Comparison of ENCODE assay signal across 23 cellular contexts in the genomic region with DNA sequence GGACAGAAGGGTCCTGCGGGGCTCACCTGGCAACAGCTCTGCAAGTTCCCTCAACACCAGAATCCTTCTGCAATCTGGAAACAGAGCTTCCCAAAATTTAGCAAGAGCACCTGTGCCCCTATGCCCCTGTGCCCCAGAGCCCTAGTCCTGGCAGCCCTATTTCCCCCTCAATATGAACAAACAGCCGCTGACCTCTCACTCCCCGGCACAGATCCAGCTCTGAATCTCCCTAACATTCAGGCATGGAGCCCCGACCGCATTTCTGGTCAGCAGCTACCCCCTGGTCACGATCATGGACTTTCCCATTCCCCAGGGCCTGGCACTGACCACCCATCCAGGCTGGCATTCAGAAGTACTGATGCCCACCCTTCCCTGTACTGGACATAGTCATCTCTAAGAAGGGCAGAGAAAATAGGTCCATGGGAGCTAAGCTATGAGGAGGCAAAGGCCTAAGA.
DNase-seq lines count a peak whose midpoint lies in the region; ATAC-seq and TF ChIP-seq lines count a peak whose summit lies in the region.
"Had no signal": no experiment of that assay in that cellular context is flagged by ENCODE, and none has a peak within 500 bp of the region (broad histone marks: within the 10 kb centered on the region; RNA-seq: fewer than 3 reads in every experiment).

No MANE protein-coding gene starts in this region.

- H3K9me2 ChIP-seq in GM23338 (ENCODE audit: insufficient read depth), result no peaks in the 10 kb centered on the region

- no peak for DNase-seq in GM23338 (ENCODE audit: low spot score)
- DNase-seq in activated gamma-delta T cell (lab: John Stamatoyannopoulos, UW), result no peak
- DNase-seq in BE2C, result no peak
- no peak for DNase-seq in left colon
- DNase-seq: activated CD4-positive, alpha-beta memory T cell treated with anti-CD3 and anti-CD28 coated beads, Interleukin-2, amount 10 ng/mL, durations not matched to agents 7 days and 5 days; activated naive CD8-positive, alpha-beta T cell treated with anti-CD3 and anti-CD28 coated beads, Interleukin-2, amount 10 ng/mL, durations not matched to agents 7 days and 5 days; CD4-positive, CD25-positive, alpha-beta regulatory T cell; cerebellar nuclear complex; glutamatergic neuron; NCI-H1092; NCI-H1694 treated with DMSO at 0.1 percent for 48 hours; NCI-H2171 treated with DMSO at 0.1 percent for 48 hours; NCI-H524 treated with DMSO at 0.1 percent for 48 hours; T-helper 1 cell; uterus had no signal

- H3K27ac Mint-ChIP-seq in GM23338, result no peak overlapping the region
- peak overlapping the region; percentile 74 for H3K27ac Mint-ChIP-seq in dendritic cell treated with granulocyte-macrophage colony-stimulating factor and Interleukin-4, amounts not matched to agents 40 ng/mL and 50 ng/mL, for 4 days
- H3K27ac Mint-ChIP-seq: activated CD4-positive, alpha-beta memory T cell treated with anti-CD3 and anti-CD28 coated beads, Interleukin-2, amount 10 ng/mL, durations not matched to agents 7 days and 5 days; activated naive CD8-positive, alpha-beta T cell treated with anti-CD3 and anti-CD28 coated beads, Interleukin-2, amount 10 ng/mL, durations not matched to agents 7 days and 5 days; CD4-positive, CD25-positive, alpha-beta regulatory T cell; stimulated activated naive CD8-positive, alpha-beta T cell treated with anti-CD3 and anti-CD28 coated beads, Interleukin-15, Interleukin-2, amounts not matched to agents 100 ng/mL and 50 ng/mL, for 24 hours had no signal

- H3K36me3 ChIP-seq in GM23338 (ENCODE audit: insufficient read depth) (no peaks in the 10 kb centered on the region), KMS-11 (ENCODE audit: insufficient read depth) (no peaks in the 10 kb centered on the region), mesodermal cell (ENCODE audit: control insufficient read depth, insufficient read depth, low read length) (no peaks in the 10 kb centered on the region), BE2C (no peaks in the 10 kb centered on the region)
- H3K36me3 ChIP-seq: Peyer's patch, uterus had no signal

- H3K4me3 ChIP-seq in GM23338 (no peak overlapping the region; the same call in 1 of the 2 replicates), KMS-11 (IDR thresholded peaks at IDR 0.05; ENCODE audit: insufficient read depth, low read depth, low read length) (no peak overlapping the region), mesodermal cell (ENCODE audit: extremely low read depth, insufficient read depth, low read length, poor library complexity, severe bottlenecking) (peak overlapping the region; percentile 5), BE2C (ENCODE audit: low read depth, low read length) (no peak overlapping the region)
- H3K4me3 ChIP-seq: GM12878, uterus had no signal

- H3K9me3 ChIP-seq in mesodermal cell (ENCODE audit: control insufficient read depth, low read length) (no peaks in the 10 kb centered on the region), BE2C (no peaks in the 10 kb centered on the region)
- H3K9me3 ChIP-seq: Peyer's patch, uterus had no signal

- H3K79me2 ChIP-seq in GM23338 (replicated peaks; ENCODE audit: insufficient read depth), result no peaks in the 10 kb centered on the region
- no peaks in the 10 kb centered on the region for H3K79me2 ChIP-seq in KMS-11 (ENCODE audit: insufficient read depth, low read depth)

- H2AFZ ChIP-seq in GM23338, result no peak overlapping the region
- no peak overlapping the region for H2AFZ ChIP-seq in KMS-11 (ENCODE audit: low read depth)

- TF ChIP-seq CTCF in GM23338 (conservative IDR thresholded peaks at IDR 0.05; ENCODE audit: low read depth in 2 of 2), result no peak
- TF ChIP-seq CTCF in KMS-11 (conservative IDR thresholded peaks at IDR 0.05; ENCODE audit: low read depth, low read length), result no peak
- no peak for TF ChIP-seq CTCF in BE2C (IDR thresholded peaks at IDR 0.05; ENCODE audit: low read depth, low read length)

- H3K9me3 Mint-ChIP-seq in GM23338, result no peaks in the 10 kb centered on the region; the same call in 1 of the 3 replicates
- H3K9me3 Mint-ChIP-seq in dendritic cell treated with granulocyte-macrophage colony-stimulating factor and Interleukin-4, amounts not matched to agents 40 ng/mL and 50 ng/mL, for 4 days, result no peaks in the 10 kb centered on the region
- H3K9me3 Mint-ChIP-seq: activated CD4-positive, alpha-beta memory T cell treated with anti-CD3 and anti-CD28 coated beads, Interleukin-2, amount 10 ng/mL, durations not matched to agents 7 days and 5 days; activated naive CD8-positive, alpha-beta T cell treated with anti-CD3 and anti-CD28 coated beads, Interleukin-2, amount 10 ng/mL, durations not matched to agents 7 days and 5 days; CD4-positive, CD25-positive, alpha-beta regulatory T cell; stimulated activated naive CD8-positive, alpha-beta T cell treated with anti-CD3 and anti-CD28 coated beads, Interleukin-15, Interleukin-2, amounts not matched to agents 100 ng/mL and 50 ng/mL, for 24 hours had no signal

- H3K4me1 Mint-ChIP-seq in GM23338, result peaks cover 24% of the 10 kb centered on the region
- H3K4me1 Mint-ChIP-seq in dendritic cell treated with granulocyte-macrophage colony-stimulating factor and Interleukin-4, amounts not matched to agents 40 ng/mL and 50 ng/mL, for 4 days (ENCODE audit: low read depth), result peaks cover 58% of the 10 kb centered on the region

- H3K4me1 ChIP-seq in GM23338 (ENCODE audit: insufficient read depth) (peaks cover 9% of the 10 kb centered on the region), KMS-11 (ENCODE audit: low read depth, poor library complexity, severe bottlenecking) (peaks cover 25% of the 10 kb centered on the region), mesodermal cell (ENCODE audit: control insufficient read depth, insufficient read depth, low read length, poor library complexity, severe bottlenecking) (peaks cover 29% of the 10 kb centered on the region), BE2C (peaks cover 6% of the 10 kb centered on the region)

- H3K36me3 Mint-ChIP-seq in GM23338 (ENCODE audit: low read depth), result no peaks in the 10 kb centered on the region
- H3K36me3 Mint-ChIP-seq in dendritic cell treated with granulocyte-macrophage colony-stimulating factor and Interleukin-4, amounts not matched to agents 40 ng/mL and 50 ng/mL, for 4 days (ENCODE audit: low read depth), result peaks cover 89% of the 10 kb centered on the region

- 97% methylated on average over 6 of the region's 6 CpGs for WGBS in mesodermal cell (ENCODE audit: insufficient coverage in 2 of 2), 2 experiments

- no peak for ATAC-seq in GM23338
- no peak for ATAC-seq in left colon
- ATAC-seq: activated CD4-positive, CD25-positive, alpha-beta regulatory T cell treated with anti-CD3 and anti-CD28 coated beads, Interleukin-2, amount 50 U/mL, for 24 hours; GM12878 had no signal

- H3K27me3 ChIP-seq in GM23338 (ENCODE audit: insufficient read depth), result peaks cover 30% of the 10 kb centered on the region
- no peaks in the 10 kb centered on the region for H3K27me3 ChIP-seq in KMS-11 (ENCODE audit: insufficient read depth, low read depth)
- H3K27me3 ChIP-seq in BE2C, result peaks cover 10% of the 10 kb centered on the region
- H3K27me3 ChIP-seq: Peyer's patch, uterus had no signal

- H3K4me2 ChIP-seq in GM23338 (peak overlapping the region; percentile 97), KMS-11 (peak overlapping the region; percentile 82; the same call in 1 of the 2 replicates)

- H3K27ac ChIP-seq in GM23338 (ENCODE audit: low read depth), result no peak overlapping the region
- no peak overlapping the region for H3K27ac ChIP-seq in KMS-11
- no peak overlapping the region for H3K27ac ChIP-seq in mesodermal cell (ENCODE audit: low read depth, low read length, severe bottlenecking)
- H3K27ac ChIP-seq: epithelial cell of prostate, uterus had no signal

- H3K4me3 Mint-ChIP-seq in GM23338, result peak overlapping the region; percentile 59
- H3K4me3 Mint-ChIP-seq in dendritic cell treated with granulocyte-macrophage colony-stimulating factor and Interleukin-4, amounts not matched to agents 40 ng/mL and 50 ng/mL, for 4 days, result no peak overlapping the region
- H3K4me3 Mint-ChIP-seq: activated CD4-positive, alpha-beta memory T cell treated with anti-CD3 and anti-CD28 coated beads, Interleukin-2, amount 10 ng/mL, durations not matched to agents 7 days and 5 days; activated naive CD8-positive, alpha-beta T cell treated with anti-CD3 and anti-CD28 coated beads, Interleukin-2, amount 10 ng/mL, durations not matched to agents 7 days and 5 days; CD4-positive, CD25-positive, alpha-beta regulatory T cell; stimulated activated naive CD8-positive, alpha-beta T cell treated with anti-CD3 and anti-CD28 coated beads, Interleukin-15, Interleukin-2, amounts not matched to agents 100 ng/mL and 50 ng/mL, for 24 hours had no signal

- H3K27me3 Mint-ChIP-seq in GM23338 (ENCODE audit: insufficient read depth, low read depth, poor library complexity), result peaks cover 30% of the 10 kb centered on the region
- H3K27me3 Mint-ChIP-seq in dendritic cell treated with granulocyte-macrophage colony-stimulating factor and Interleukin-4, amounts not matched to agents 40 ng/mL and 50 ng/mL, for 4 days, result no peaks in the 10 kb centered on the region
- H3K27me3 Mint-ChIP-seq: activated CD4-positive, alpha-beta memory T cell treated with anti-CD3 and anti-CD28 coated beads, Interleukin-2, amount 10 ng/mL, durations not matched to agents 7 days and 5 days had no signal

- no peak overlapping the region for H3K9ac ChIP-seq in KMS-11

- H4K20me1 ChIP-seq in GM23338 (replicated peaks; ENCODE audit: insufficient read depth) (peaks cover 4% of the 10 kb centered on the region; the same call in 1 of the 2 replicates), KMS-11 (ENCODE audit: insufficient read depth) (no peaks in the 10 kb centered on the region)

- intact Hi-C loops in dendritic cell treated with granulocyte-macrophage colony-stimulating factor and Interleukin-4, amounts not matched to agents 40 ng/mL and 50 ng/mL, for 4 days (cut with micrococcal nuclease), result loop anchor here (10.0 kb wide), 1 partner anchor 162 kb away; no protein-coding TSS in a partner anchor
- intact Hi-C loops in left colon (cut with DNase I, micrococcal nuclease), result no loop called here

- peaks cover 8% of the 10 kb centered on the region; the same call in 1 of the 2 replicates for H3F3A ChIP-seq in GM23338 (replicated peaks; ENCODE audit: low read depth)

TF ChIP-seq in GM23338, 12 proteins besides CTCF, POLR2A, EP300 and RAD21 (continues in another document):
- TF ChIP-seq, protein P1, sequence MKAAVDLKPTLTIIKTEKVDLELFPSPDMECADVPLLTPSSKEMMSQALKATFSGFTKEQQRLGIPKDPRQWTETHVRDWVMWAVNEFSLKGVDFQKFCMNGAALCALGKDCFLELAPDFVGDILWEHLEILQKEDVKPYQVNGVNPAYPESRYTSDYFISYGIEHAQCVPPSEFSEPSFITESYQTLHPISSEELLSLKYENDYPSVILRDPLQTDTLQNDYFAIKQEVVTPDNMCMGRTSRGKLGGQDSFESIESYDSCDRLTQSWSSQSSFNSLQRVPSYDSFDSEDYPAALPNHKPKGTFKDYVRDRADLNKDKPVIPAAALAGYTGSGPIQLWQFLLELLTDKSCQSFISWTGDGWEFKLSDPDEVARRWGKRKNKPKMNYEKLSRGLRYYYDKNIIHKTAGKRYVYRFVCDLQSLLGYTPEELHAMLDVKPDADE (IDR thresholded peaks at IDR 0.05), result no peak
- no peak for TF ChIP-seq ZNF331 (CRISPR knock-in tag; IDR thresholded peaks at IDR 0.05; ENCODE audit: low read depth)
